ENCODE assay signal across 11 cellular contexts in the genomic region with DNA sequence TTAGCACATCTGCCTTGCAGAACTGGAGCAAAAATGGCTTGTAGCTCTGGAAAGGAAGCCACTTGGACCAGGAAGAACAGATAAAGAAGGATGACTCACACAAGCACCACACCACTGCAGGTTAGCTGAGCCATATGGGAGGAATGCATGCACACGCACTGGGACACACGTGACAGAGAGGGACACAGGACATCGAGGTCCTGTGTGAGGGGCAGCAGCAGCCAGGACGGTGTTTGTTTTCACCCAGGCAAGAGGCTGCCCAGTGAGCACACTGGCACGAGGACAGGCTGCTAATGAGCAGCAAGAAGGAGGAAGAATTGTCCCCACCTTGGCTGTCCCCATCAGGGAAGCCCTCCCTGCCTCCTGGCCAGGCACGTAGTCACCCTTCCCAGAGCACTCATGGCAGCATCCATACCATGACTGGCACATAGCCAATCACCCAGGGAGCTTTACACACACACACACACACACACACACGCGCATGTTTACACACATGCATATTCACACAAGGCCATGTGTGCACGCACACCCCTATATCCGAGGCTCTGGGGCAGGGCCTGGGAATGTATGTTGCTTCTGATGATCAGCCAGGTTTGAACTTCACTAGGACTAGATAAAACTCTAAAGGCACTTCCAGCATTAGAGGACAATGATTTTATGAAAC. TPM values are rescaled to one million over a fixed set of nuclear protein-coding genes. Genes with fewer than 3 reads are reported as not detected.
A peak's percentile ranks its signal among the peaks of the same experiment; 100 is the strongest.
DNase-seq lines count a peak whose midpoint lies in the region; ATAC-seq, FAIRE-seq and TF ChIP-seq lines count a peak whose summit lies in the region.
"Had no signal": no experiment of that assay in that cellular context is flagged by ENCODE, and none has a peak within 500 bp of the region (broad histone marks: within the 10 kb centered on the region; RNA-seq: fewer than 3 reads in every experiment).

No MANE protein-coding gene starts in this region.

- H3K36me3 ChIP-seq in K562 (ENCODE audit: control insufficient read depth, insufficient read depth, low read length) = peaks cover 16% of the 10 kb centered on the region; the same call in 2 of the 3 replicates

- peak overlapping the region in 1 of 2 experiments; percentile 74; a peak in 2 of 4 replicates for H3K9ac ChIP-seq in K562 (ENCODE audit: insufficient read depth in 1 of 2, low read depth in 2 of 2, low read length in 2 of 2)

- no peak overlapping the region for H3K4me3 ChIP-seq in K562

- no peaks in the 10 kb centered on the region for H3K27me3 Mint-ChIP-seq in activated CD8-positive, alpha-beta T cell treated with anti-CD3 and anti-CD28 coated beads for 36 hours

- H3K9me3 Mint-ChIP-seq in activated CD8-positive, alpha-beta T cell treated with anti-CD3 and anti-CD28 coated beads for 36 hours = no peaks in the 10 kb centered on the region

- in situ Hi-C loops in K562 (cut with MboI) = no loop called here

- no peaks in the 10 kb centered on the region for H3K9me1 ChIP-seq in K562 (ENCODE audit: control insufficient read depth, insufficient read depth, low read length)

- H4K20me1 ChIP-seq in K562 (replicated peaks; ENCODE audit: control insufficient read depth, insufficient read depth, low read length) = peaks cover 3% of the 10 kb centered on the region; the same call in 1 of the 2 replicates

- no peak for TF ChIP-seq POLR2A in K562 (conservative IDR thresholded peaks at IDR 0.05)

- H3K9me3 ChIP-seq in K562 (replicated peaks; ENCODE audit: control insufficient read depth, insufficient read depth, low read depth, low read length) = no peaks in the 10 kb centered on the region
- H3K9me3 ChIP-seq: neutrophil had no signal

- H3K36me3 Mint-ChIP-seq in activated CD8-positive, alpha-beta T cell treated with anti-CD3 and anti-CD28 coated beads for 36 hours (ENCODE audit: low read depth) = peaks cover 10% of the 10 kb centered on the region

- 46% methylated on average over 10 of the region's 10 CpGs for whole genome bisulfite sequencing in K562 (ENCODE audit: insufficient coverage, low coverage, missing lambda C conversion rate)

- H2AFZ ChIP-seq in K562 (ENCODE audit: low read depth, low read length) = peak overlapping the region; percentile 42; the same call in 1 of the 2 replicates

- H3K4me2 ChIP-seq in K562 (ENCODE audit: insufficient read depth, low read length) = peak overlapping the region; percentile 40; the same call in 1 of the 2 replicates

- H3K27ac Mint-ChIP-seq in activated CD8-positive, alpha-beta T cell treated with anti-CD3 and anti-CD28 coated beads for 36 hours = no peak overlapping the region

- no peak for TF ChIP-seq CTCF in K562 (IDR thresholded peaks at IDR 0.05 in 2 of 3, conservative IDR thresholded peaks at IDR 0.05 in 1 of 3; ENCODE audit: insufficient read depth in 2 of 3, low read depth in 1 of 3, low read length in 3 of 3)
- TF ChIP-seq CTCF in activated CD8-positive, alpha-beta T cell treated with anti-CD3 and anti-CD28 coated beads for 36 hours (IDR thresholded peaks at IDR 0.05) = no peak

- TF ChIP-seq EP300 in K562 (IDR thresholded peaks at IDR 0.05; ENCODE audit: low read length) = peak; percentile 22; the same call in 1 of the 2 replicates

- peaks cover 9 to 11% of the 10 kb centered on the region in 2 experiments; a peak in 4 of 5 replicates for H3K4me1 ChIP-seq in K562 (replicated peaks in 1 of 2; ENCODE audit: control insufficient read depth in 2 of 2, insufficient read depth in 2 of 2, low read length in 2 of 2)

- DNase-seq in 8988T (peak; percentile 64), HT-29 (ENCODE audit: low spot score) (peak; percentile 80), K562 (ENCODE audit: extremely low read depth in 1 of 4, low spot score in 3 of 4) (peak; percentile 48 to 75 (median 64)), iris pigment epithelial cell (ENCODE audit: low read depth) (peak; percentile 79), NCI-H345 (lab: John Stamatoyannopoulos, UW) (no peak), DMS79 (lab: John Stamatoyannopoulos, UW) (no peak)
- DNase-seq in activated CD8-positive, alpha-beta T cell treated with anti-CD3 and anti-CD28 coated beads for 36 hours = no peak
- DNase-seq: activated CD4-positive, CD25-positive, alpha-beta regulatory T cell treated with anti-CD3 and anti-CD28 coated beads, Interleukin-2, amount 50 U/mL, for 72 hours; effector memory CD4-positive, alpha-beta T cell had no signal

- H3K4me3 Mint-ChIP-seq in activated CD8-positive, alpha-beta T cell treated with anti-CD3 and anti-CD28 coated beads for 36 hours = no peak overlapping the region

- ATAC-seq in K562 = peak; percentile 88
- ATAC-seq in GM18861 (IDR thresholded peaks at IDR 0.05; ENCODE audit: unreplicated experiment) = no peak
- ATAC-seq in activated CD8-positive, alpha-beta T cell treated with anti-CD3 and anti-CD28 coated beads for 36 hours = no peak

- no peak for TF ChIP-seq RAD21 in K562 (CRISPR knock-in tag; conservative IDR thresholded peaks at IDR 0.05 in 1 of 2, IDR thresholded peaks at IDR 0.05 in 1 of 2)

- intact Hi-C loops in K562 (cut with micrococcal nuclease) = no loop called here
- intact Hi-C loops in activated CD8-positive, alpha-beta T cell treated with anti-CD3 and anti-CD28 coated beads for 36 hours (cut with micrococcal nuclease) = no loop called here

- H3K79me2 ChIP-seq in K562 (ENCODE audit: control insufficient read depth, insufficient read depth, low read length) = no peaks in the 10 kb centered on the region

- BruUV-seq in K562 (replicated peaks; lab: Mats Ljungman, UMichigan) = no TSS peak

- peaks cover 4% of the 10 kb centered on the region for H3K4me1 Mint-ChIP-seq in activated CD8-positive, alpha-beta T cell treated with anti-CD3 and anti-CD28 coated beads for 36 hours (ENCODE audit: low read depth)

- H3K27me3 ChIP-seq in K562 (ENCODE audit: control insufficient read depth in 2 of 2, insufficient read depth in 2 of 2, low read length in 2 of 2) = no peaks in the 10 kb centered on the region
- H3K27me3 ChIP-seq: neutrophil had no signal

- H3K27ac ChIP-seq in K562 (ENCODE audit: extremely low read depth, low read depth, low read length) = no peak overlapping the region; the same call in 2 of the 3 replicates
- H3K27ac ChIP-seq: neutrophil had no signal

- POLR2A ChIA-PET in K562 (lab: Yijun Ruan, JAX) = interaction anchor here (1.0 kb wide), 1 partner anchor 47 kb away, joined by 3 read pairs; no protein-coding TSS in a partner anchor
- POLR2A ChIA-PET in activated CD8-positive, alpha-beta T cell treated with anti-CD3 and anti-CD28 coated beads for 36 hours (lab: Charles Lee) = no interaction called here

- FAIRE-seq in K562 (lab: Jason Lieb, UNC) = peak; percentile 98

- CTCF ChIA-PET in K562 (lab: Yijun Ruan, JAX; ENCODE audit: low intra/inter-chr PET ratio) = no interaction called here
- CTCF ChIA-PET in activated CD8-positive, alpha-beta T cell treated with anti-CD3 and anti-CD28 coated beads for 36 hours (lab: Charles Lee) = interaction anchor here (1.1 to 1.2 kb wide), 2 partner anchors 12 to 14 kb away, joined by 3 to 4 read pairs; no protein-coding TSS in a partner anchor

TF ChIP-seq in K562, 482 proteins besides CTCF, POLR2A, EP300 and RAD21 (continues in another document):
- TF ChIP-seq ERF (CRISPR knock-in tag; IDR thresholded peaks at IDR 0.05) = no peak
- no peak for TF ChIP-seq NFE2 (IDR thresholded peaks at IDR 0.05; ENCODE audit: low read depth)

RNA-seq across cellular contexts. Expression of a gene that starts 24.0 kb away (rescaled TPM):
- total RNA-seq in HT-29 (2014; rRNA removed; shearing (Covaris generic)) = 1.6 and 2.0 TPM in 2 replicates
- total RNA-seq in K562 (2011; cell fraction: chromatin; rRNA removed; ENCODE audit: low replicate concordance) = 0.30 TPM in 1 of 2 replicates, not detected in the other
- under 0.01 TPM in 2 replicates for total RNA-seq in K562 (2011; cell fraction: nucleolus; rRNA removed)
- total RNA-seq in K562 (2011; cell fraction: nucleoplasm; rRNA removed) = 0.08 TPM in 1 of 2 replicates, not detected in the other
- total RNA-seq in K562 (2014; rRNA removed) (not detected in 2 replicates), K562 (2014; rRNA removed; fragmentation: Illumina TruSeq; extraction: Trizol) (not detected in 2 replicates), K562 (2015; rRNA removed; fragmentation: Illumina TruSeq; extraction: Trizol) (not detected in 2 replicates), K562 (2021) (0.02 TPM in 1 of 2 replicates, not detected in the other)
- polyA plus RNA-seq in K562 (2011; rRNA removed) (0.01 TPM in 1 of 2 replicates, not detected in the other), K562 (2014; fragmentation: Illumina TruSeq; extraction: Trizol) (not detected in 2 replicates), K562 (2014; fragmentation: Nextera tagmentation; extraction: Ambion mirVana) (not detected), K562 (2014; rRNA removed) (not detected in 2 replicates)
- polyA plus RNA-seq in K562 (2011; cell fraction: cytosol; rRNA removed) = 0.01 and 0.03 TPM in 2 replicates
- 0.15 and 0.20 TPM in 2 replicates for polyA plus RNA-seq in K562 (2011; cell fraction: nucleus; rRNA removed)
- polyA plus RNA-seq in K562 (2012) = under 0.01 and 0.03 TPM in 2 replicates
- polyA minus RNA-seq in K562 (2011; rRNA and poly(A)+ RNA removed) = not detected in 2 replicates
- polyA minus RNA-seq in K562 (2011; cell fraction: cytosol; rRNA and poly(A)+ RNA removed) = not detected in 2 replicates
- under 0.01 TPM in 1 of 2 replicates, not detected in the other for polyA minus RNA-seq in K562 (2011; cell fraction: nucleus; rRNA and poly(A)+ RNA removed)
- under 1 TPM; 0.11 to 0.14 TPM for total RNA-seq in activated CD8-positive, alpha-beta T cell treated with anti-CD3 and anti-CD28 coated beads for 36 hours

RNA-seq across cellular contexts. Expression of a gene that starts 54.5 kb away (rescaled TPM):
- 54.2 and 60.6 TPM in 2 replicates for total RNA-seq in HT-29 (2014; rRNA removed; shearing (Covaris generic))
- total RNA-seq in K562 (2011; cell fraction: chromatin; rRNA removed; ENCODE audit: low replicate concordance) = 11.8 and 17.2 TPM in 2 replicates
- 15.1 and 17.0 TPM in 2 replicates for total RNA-seq in K562 (2011; cell fraction: nucleolus; rRNA removed)
- total RNA-seq in K562 (2011; cell fraction: nucleoplasm; rRNA removed) = 14.4 and 16.6 TPM in 2 replicates
- total RNA-seq in K562 (2014; rRNA removed) (9.8 and 12.6 TPM in 2 replicates), K562 (2014; rRNA removed; fragmentation: Illumina TruSeq; extraction: Trizol) (4.6 and 5.2 TPM in 2 replicates), K562 (2015; rRNA removed; fragmentation: Illumina TruSeq; extraction: Trizol) (5.6 and 5.7 TPM in 2 replicates), K562 (2021) (10.3 and 11.4 TPM in 2 replicates)
- polyA plus RNA-seq in K562 (2011; rRNA removed) (6.4 and 7.4 TPM in 2 replicates), K562 (2014; fragmentation: Illumina TruSeq; extraction: Trizol) (7.0 and 8.1 TPM in 2 replicates), K562 (2014; fragmentation: Nextera tagmentation; extraction: Ambion mirVana) (under 1 TPM; 0.89 to 0.96 TPM), K562 (2014; rRNA removed) (7.5 and 7.7 TPM in 2 replicates)
- polyA plus RNA-seq in K562 (2011; cell fraction: cytosol; rRNA removed) = 7.3 and 10.8 TPM in 2 replicates
- 4.1 and 4.5 TPM in 2 replicates for polyA plus RNA-seq in K562 (2011; cell fraction: nucleus; rRNA removed)
- polyA plus RNA-seq in K562 (2012) = 5.5 and 7.3 TPM in 2 replicates
- polyA minus RNA-seq in K562 (2011; rRNA and poly(A)+ RNA removed) = 9.2 and 10.3 TPM in 2 replicates
- 8.6 and 9.6 TPM in 2 replicates for polyA minus RNA-seq in K562 (2011; cell fraction: cytosol; rRNA and poly(A)+ RNA removed)
- polyA minus RNA-seq in K562 (2011; cell fraction: nucleus; rRNA and poly(A)+ RNA removed) = 6.9 and 10.0 TPM in 2 replicates
- 10 to 100 TPM; 22.3 to 22.6 TPM for total RNA-seq in activated CD8-positive, alpha-beta T cell treated with anti-CD3 and anti-CD28 coated beads for 36 hours

Comparison
In these comparisons a context has a peak if more than half of its experiments do, and no peak if none do; other contexts are left out.
1. DNase-seq: peak in 8988T (single experiment), HT-29 (single experiment), K562 (4 of 4) and iris pigment epithelial cell (single experiment); none in NCI-H345 (single experiment), activated CD8-positive, alpha-beta T cell treated with anti-CD3 and anti-CD28 coated beads for 36 hours (single experiment) and DMS79 (single experiment).